Comparison of ENCODE assay signal across 9 cellular contexts in genomic region chr1:172135076-172135672, GRCh38.
DNase-seq lines count a peak whose midpoint lies in the region; ATAC-seq and TF ChIP-seq lines count a peak whose summit lies in the region.
"Had no signal": no experiment of that assay in that cellular context is flagged by ENCODE, and none has a peak within 500 bp of the region (broad histone marks: within the 10 kb centered on the region; RNA-seq: fewer than 3 reads in every experiment).

No MANE protein-coding gene starts in this region.

- 76 to 80% methylated on average over 2 of the region's 2 CpGs for WGBS in thyroid gland, 2 donors

- peak in 2 of 3 donors; percentile 69 to 72 for ATAC-seq in natural killer cell
- no peak for ATAC-seq in natural killer cell treated with Interleukin-12 subunit alpha and Interleukin-12 subunit beta and Interleukin-15 and Interleukin-18, amount 100 ng/mL, for 72 hours
- no peak for ATAC-seq in Panc1
- ATAC-seq in HG02763 (IDR thresholded peaks at IDR 0.05; ENCODE audit: unreplicated experiment): no peak

- H3K4me2 ChIP-seq in fibroblast of lung (ENCODE audit: extremely low read depth, insufficient read depth, low read length): no peak overlapping the region

- TF ChIP-seq CTCF in natural killer cell (IDR thresholded peaks at IDR 0.05) (peak; percentile 81), Panc1 (IDR thresholded peaks at IDR 0.05) (peak; percentile 46; the same call in 1 of the 2 replicates), fibroblast of lung (conservative IDR thresholded peaks at IDR 0.05 in 1 of 2, IDR thresholded peaks at IDR 0.05 in 1 of 2; ENCODE audit: low read depth in 1 of 2, low read length in 2 of 2) (peak; percentile 35 to 51), thyroid gland (IDR thresholded peaks at IDR 0.05) (peak in 4 of 6 experiments; percentile 14 to 48 (median 46))

- no peaks in the 10 kb centered on the region for H3K36me3 ChIP-seq in Panc1 (ENCODE audit: control insufficient read depth, insufficient read depth, low read length)
- peaks cover 3% of the 10 kb centered on the region for H3K36me3 ChIP-seq in fibroblast of lung (ENCODE audit: control insufficient read depth, insufficient read depth, low read length)
- no peaks in the 10 kb centered on the region for H3K36me3 ChIP-seq in thyroid gland
- H3K36me3 ChIP-seq in MG63: peaks cover 4% of the 10 kb centered on the region

- peak overlapping the region in 1 of 2 donors; percentile 11 for H3K27ac Mint-ChIP-seq in natural killer cell
- no peak overlapping the region for H3K27ac Mint-ChIP-seq in natural killer cell treated with Interleukin-12 subunit alpha and Interleukin-12 subunit beta and Interleukin-15 and Interleukin-18, amount 100 ng/mL, for 72 hours
- H3K27ac Mint-ChIP-seq: activated naive CD8-positive, alpha-beta T cell treated with anti-CD3 and anti-CD28 coated beads, Interleukin-2, amount 10 ng/mL, durations not matched to agents 7 days and 5 days had no signal

- H3K4me1 Mint-ChIP-seq in natural killer cell: peaks cover 0 to 7% of the 10 kb centered on the region in 2 donors
- peaks cover 6 to 19% of the 10 kb centered on the region in 2 donors for H3K4me1 Mint-ChIP-seq in natural killer cell treated with Interleukin-12 subunit alpha and Interleukin-12 subunit beta and Interleukin-15 and Interleukin-18, amount 100 ng/mL, for 72 hours (ENCODE audit: low read depth in 2 of 2)

- no peak for DNase-seq in natural killer cell
- DNase-seq in natural killer cell treated with Interleukin-12 subunit alpha and Interleukin-12 subunit beta and Interleukin-15 and Interleukin-18, amount 100 ng/mL, for 72 hours (ENCODE audit: low spot score): no peak
- DNase-seq in Panc1 (ENCODE audit: low read depth, low spot score): no peak
- no peak for DNase-seq in fibroblast of lung (ENCODE audit: low read depth in 2 of 2)
- no peak for DNase-seq in thyroid gland
- DNase-seq in MG63: no peak
- DNase-seq in NCI-H1694 treated with DMSO at 0.1 percent for 48 hours (lab: John Stamatoyannopoulos, UW): no peak
- DNase-seq: activated naive CD8-positive, alpha-beta T cell treated with anti-CD3 and anti-CD28 coated beads, Interleukin-2, amount 10 ng/mL, durations not matched to agents 7 days and 5 days had no signal

- H3K36me3 Mint-ChIP-seq in natural killer cell: no peaks in the 10 kb centered on the region
- H3K36me3 Mint-ChIP-seq in natural killer cell treated with Interleukin-12 subunit alpha and Interleukin-12 subunit beta and Interleukin-15 and Interleukin-18, amount 100 ng/mL, for 72 hours: no peaks in the 10 kb centered on the region

- no peak overlapping the region for H2AFZ ChIP-seq in fibroblast of lung (ENCODE audit: low read length)

- H3K9ac ChIP-seq in fibroblast of lung (ENCODE audit: insufficient read depth, low read length): no peak overlapping the region

- no peaks in the 10 kb centered on the region for H3K9me3 Mint-ChIP-seq in natural killer cell
- no peaks in the 10 kb centered on the region for H3K9me3 Mint-ChIP-seq in natural killer cell treated with Interleukin-12 subunit alpha and Interleukin-12 subunit beta and Interleukin-15 and Interleukin-18, amount 100 ng/mL, for 72 hours
- H3K9me3 Mint-ChIP-seq: activated naive CD8-positive, alpha-beta T cell treated with anti-CD3 and anti-CD28 coated beads, Interleukin-2, amount 10 ng/mL, durations not matched to agents 7 days and 5 days had no signal

- in situ Hi-C loops in Panc1 (cut with HindIII; ENCODE audit: low pct_unique_long_range_greater_than_20kb, low sequenced_read_pairs): no loop called here

- no peak overlapping the region for H3K4me3 Mint-ChIP-seq in natural killer cell
- H3K4me3 Mint-ChIP-seq in natural killer cell treated with Interleukin-12 subunit alpha and Interleukin-12 subunit beta and Interleukin-15 and Interleukin-18, amount 100 ng/mL, for 72 hours: no peak overlapping the region
- H3K4me3 Mint-ChIP-seq: activated naive CD8-positive, alpha-beta T cell treated with anti-CD3 and anti-CD28 coated beads, Interleukin-2, amount 10 ng/mL, durations not matched to agents 7 days and 5 days had no signal

- H3K4me1 ChIP-seq in Panc1 (ENCODE audit: control insufficient read depth, insufficient read depth, low read length): peaks cover 13% of the 10 kb centered on the region
- peaks cover 6% of the 10 kb centered on the region for H3K4me1 ChIP-seq in fibroblast of lung (ENCODE audit: control insufficient read depth, extremely low read depth, insufficient read depth, low read length)
- peaks cover 7 to 13% of the 10 kb centered on the region in 2 donors for H3K4me1 ChIP-seq in thyroid gland

- H4K20me1 ChIP-seq in fibroblast of lung (ENCODE audit: control insufficient read depth, extremely low read depth, insufficient read depth, low read length): no peaks in the 10 kb centered on the region

- peaks cover 0 to 3% of the 10 kb centered on the region in 2 donors for H3K27me3 Mint-ChIP-seq in natural killer cell (ENCODE audit: low read depth in 2 of 2)
- no peaks in the 10 kb centered on the region for H3K27me3 Mint-ChIP-seq in natural killer cell treated with Interleukin-12 subunit alpha and Interleukin-12 subunit beta and Interleukin-15 and Interleukin-18, amount 100 ng/mL, for 72 hours
- H3K27me3 Mint-ChIP-seq: activated naive CD8-positive, alpha-beta T cell treated with anti-CD3 and anti-CD28 coated beads, Interleukin-2, amount 10 ng/mL, durations not matched to agents 7 days and 5 days had no signal

- TF ChIP-seq POLR2A in thyroid gland (IDR thresholded peaks at IDR 0.05): no peak

- CTCF ChIA-PET in Panc1 (lab: Charles Lee): no interaction called here

- POLR2A ChIA-PET in Panc1 (lab: Charles Lee): interaction anchor here (0.6 kb wide), 1 partner anchor 159 kb away, joined by 3 read pairs; no protein-coding TSS in a partner anchor

- no TSS peak for BruUV-seq in Panc1 (replicated peaks; lab: Mats Ljungman, UMichigan)

- H3K27ac ChIP-seq in Panc1 (ENCODE audit: low read length) (peak overlapping the region; percentile 83; the same call in 1 of the 2 replicates), fibroblast of lung (ENCODE audit: insufficient read depth, low read length) (no peak overlapping the region), thyroid gland (no peak overlapping the region)

- no peak overlapping the region for H3K4me3 ChIP-seq in Panc1 (ENCODE audit: low read depth in 2 of 2, low read length in 2 of 2)
- H3K4me3 ChIP-seq in fibroblast of lung (replicated peaks in 1 of 4; ENCODE audit: control extremely low read depth in 1 of 4, insufficient read depth in 1 of 4, low read depth in 3 of 4, low read length in 4 of 4): no peak overlapping the region
- H3K4me3 ChIP-seq in thyroid gland (replicated peaks in 1 of 3): no peak overlapping the region
- H3K4me3 ChIP-seq in MG63: no peak overlapping the region

- intact Hi-C loops in natural killer cell (cut with micrococcal nuclease) (loop anchor here (1.0 kb wide), 2 partner anchors 264 to 309 kb away; partner anchors contain the start of gene PIGC), Panc1 (cut with micrococcal nuclease; ENCODE audit: unreplicated experiment) (no loop called here), thyroid gland (cut with DNase I) (no loop called here)

- H3K79me2 ChIP-seq in fibroblast of lung (ENCODE audit: control insufficient read depth, insufficient read depth, low read length): peaks cover 3% of the 10 kb centered on the region

- H3K9me3 ChIP-seq in Panc1 (ENCODE audit: control insufficient read depth, insufficient read depth, low read depth, low read length) (no peaks in the 10 kb centered on the region; the same call in 1 of the 2 replicates), fibroblast of lung (ENCODE audit: control insufficient read depth, insufficient read depth, low read depth, low read length) (no peaks in the 10 kb centered on the region), thyroid gland (no peaks in the 10 kb centered on the region), MG63 (no peaks in the 10 kb centered on the region; the same call in 1 of the 2 replicates)

- H3K27me3 ChIP-seq in Panc1 (ENCODE audit: control insufficient read depth, insufficient read depth, low read length) (no peaks in the 10 kb centered on the region), fibroblast of lung (ENCODE audit: control insufficient read depth, insufficient read depth, low read length) (no peaks in the 10 kb centered on the region), thyroid gland (no peaks in the 10 kb centered on the region), MG63 (no peaks in the 10 kb centered on the region)

Comparison
In these comparisons a context has a peak if more than half of its experiments do, and no peak if none do; other contexts are left out.
1. ATAC-seq: peak in natural killer cell (2 of 3); none in natural killer cell treated with Interleukin-12 subunit alpha and Interleukin-12 subunit beta and Interleukin-15 and Interleukin-18, amount 100 ng/mL, for 72 hours (0 of 2), Panc1 (single experiment) and HG02763 (single experiment).
2. Peak in every context shown above with its lines, with median percentiles within 50 percentile points of each other: CTCF ChIP-seq.